Comparison of ENCODE assay signal across 9 cellular contexts in genomic region chr6:111566222-111566717, GRCh38. TPM values are rescaled to one million over a fixed set of nuclear protein-coding genes. Genes with fewer than 3 reads are reported as not detected.
DNase-seq lines count a peak whose midpoint lies in the region; ATAC-seq and TF ChIP-seq lines count a peak whose summit lies in the region.
"Had no signal": no experiment of that assay in that cellular context is flagged by ENCODE, and none has a peak within 500 bp of the region (broad histone marks: within the 10 kb centered on the region; RNA-seq: fewer than 3 reads in every experiment).

No MANE protein-coding gene starts in this region.

- H3K4me3 Mint-ChIP-seq in activated naive CD8-positive, alpha-beta T cell treated with anti-CD3 and anti-CD28 coated beads for 36 hours: no peak overlapping the region

- H3K9ac ChIP-seq in neuronal stem cell (ENCODE audit: low read depth, low read length, poor library complexity): no peak overlapping the region

- TF ChIP-seq CTCF in lower leg skin (IDR thresholded peaks at IDR 0.05): no peak

- no peak overlapping the region for H2BK12ac ChIP-seq in neuronal stem cell (ENCODE audit: low read length)

- no peaks in the 10 kb centered on the region for H3K79me1 ChIP-seq in neuronal stem cell (ENCODE audit: low read depth, low read length)

- no peaks in the 10 kb centered on the region for H3K27me3 Mint-ChIP-seq in activated naive CD8-positive, alpha-beta T cell treated with anti-CD3 and anti-CD28 coated beads for 36 hours

- peak; percentile 19 for ATAC-seq in GM18511 (IDR thresholded peaks at IDR 0.05; ENCODE audit: unreplicated experiment)
- peak; percentile 13 for ATAC-seq in HG02840 (IDR thresholded peaks at IDR 0.05; ENCODE audit: low FRiP score, unreplicated experiment)

- no peak for DNase-seq in activated naive CD8-positive, alpha-beta T cell treated with anti-CD3 and anti-CD28 coated beads for 36 hours
- DNase-seq in neuronal stem cell (ENCODE audit: low spot score) (no peak), ACHN (no peak), NCI-H510A treated with DMSO at 0.1 percent for 48 hours (lab: John Stamatoyannopoulos, UW) (no peak), OCI-M2 (lab: John Stamatoyannopoulos, UW; ENCODE audit: unreplicated experiment) (no peak), lower leg skin (ENCODE audit: low spot score in 2 of 2) (no peak)
- DNase-seq: brain microvascular endothelial cell had no signal

- H3K27ac ChIP-seq in neuronal stem cell (replicated peaks; ENCODE audit: low read length): no peak overlapping the region
- H3K27ac ChIP-seq: brain microvascular endothelial cell had no signal

- peak overlapping the region; percentile 86 for H2AFZ ChIP-seq in neuronal stem cell (ENCODE audit: low read length)

- H2BK120ac ChIP-seq in neuronal stem cell (ENCODE audit: low read depth, low read length): no peak overlapping the region

- no peak overlapping the region for H3K4me2 ChIP-seq in neuronal stem cell (ENCODE audit: insufficient read depth, low read length, poor library complexity, severe bottlenecking)

- H3K4me3 ChIP-seq in neuronal stem cell (ENCODE audit: low read length in 2 of 2): no peak overlapping the region
- H3K4me3 ChIP-seq in lower leg skin (ENCODE audit: low read depth, poor library complexity, severe bottlenecking): no peak overlapping the region

- peaks cover 23% of the 10 kb centered on the region in 2 donors for H3K4me1 ChIP-seq in neuronal stem cell (ENCODE audit: control insufficient read depth in 2 of 2, insufficient read depth in 1 of 2, low read depth in 1 of 2, low read length in 2 of 2)

- peaks cover 58% of the 10 kb centered on the region for H3K36me3 Mint-ChIP-seq in activated naive CD8-positive, alpha-beta T cell treated with anti-CD3 and anti-CD28 coated beads for 36 hours

- no peak overlapping the region for H2BK15ac ChIP-seq in neuronal stem cell (ENCODE audit: low read length)

- no peak overlapping the region for H3K4ac ChIP-seq in neuronal stem cell (ENCODE audit: low read length)

- peak overlapping the region; percentile 4 for H3K23ac ChIP-seq in neuronal stem cell (ENCODE audit: low read depth, low read length, poor library complexity)

- peaks cover 40% of the 10 kb centered on the region for H3K4me1 Mint-ChIP-seq in activated naive CD8-positive, alpha-beta T cell treated with anti-CD3 and anti-CD28 coated beads for 36 hours

- no peaks in the 10 kb centered on the region for H3K27me3 ChIP-seq in neuronal stem cell (ENCODE audit: control insufficient read depth in 3 of 3, insufficient read depth in 3 of 3, low read depth in 1 of 3, low read length in 3 of 3)
- H3K27me3 ChIP-seq: brain microvascular endothelial cell had no signal

- intact Hi-C loops in lower leg skin (cut with DNase I; ENCODE audit: low total_unique reads): no loop called here

- H3K27ac Mint-ChIP-seq in activated naive CD8-positive, alpha-beta T cell treated with anti-CD3 and anti-CD28 coated beads for 36 hours: peak overlapping the region; percentile 55

- TF ChIP-seq POLR2A in lower leg skin (IDR thresholded peaks at IDR 0.05): no peak

- peak overlapping the region; percentile 3 for H3K14ac ChIP-seq in neuronal stem cell (ENCODE audit: low read length)

- in situ Hi-C loops in ACHN (cut with HindIII; ENCODE audit: low pct_ligation_motif_present, low pct_unique_long_range_greater_than_20kb, low sequenced_read_pairs): no loop called here

- H3K18ac ChIP-seq in neuronal stem cell (ENCODE audit: low read length): peak overlapping the region; percentile 50

- no peaks in the 10 kb centered on the region for H3K9me3 ChIP-seq in neuronal stem cell (replicated peaks in 1 of 2; ENCODE audit: control insufficient read depth in 2 of 2, insufficient read depth in 1 of 2, low read depth in 1 of 2, low read length in 2 of 2)

- no peak overlapping the region for H2BK5ac ChIP-seq in neuronal stem cell (ENCODE audit: low read length)

- WGBS in neuronal stem cell (ENCODE audit: extremely low coverage in 2 of 2, insufficient read length in 2 of 2, insufficient replicate concordance in 1 of 2), 2 donors: no CpG with 5 or more reads among the region's 8 CpGs
- WGBS in lower leg skin, 2 donors: 77 to 80% methylated on average over 8 of the region's 8 CpGs

- H4K8ac ChIP-seq in neuronal stem cell (ENCODE audit: low read depth, low read length): no peak overlapping the region

- no peaks in the 10 kb centered on the region for H3K9me3 Mint-ChIP-seq in activated naive CD8-positive, alpha-beta T cell treated with anti-CD3 and anti-CD28 coated beads for 36 hours

- peak overlapping the region; percentile 15 for H2AK5ac ChIP-seq in neuronal stem cell (ENCODE audit: low read depth, low read length)

- H3K36me3 ChIP-seq in neuronal stem cell (replicated peaks in 1 of 2; ENCODE audit: control insufficient read depth in 2 of 2, insufficient read depth in 2 of 2, low read length in 2 of 2): peaks cover 0 to 12% of the 10 kb centered on the region in 2 donors

- no peak overlapping the region for H4K91ac ChIP-seq in neuronal stem cell (ENCODE audit: low read depth, low read length, poor library complexity)

RNA-seq across cellular contexts. Expression of gene TRAF3IP2, which starts 39.4 kb away (rescaled TPM):
- 10 to 100 TPM; 23.0 to 24.6 TPM for total RNA-seq in activated naive CD8-positive, alpha-beta T cell treated with anti-CD3 and anti-CD28 coated beads for 36 hours
- 2.5 TPM for polyA plus RNA-seq in neuronal stem cell (2013, experiment 1 of 2)
- polyA plus RNA-seq in neuronal stem cell (2013, experiment 2 of 2): 2.1 TPM
- total RNA-seq in lower leg skin: 10 to 100 TPM; 61.5 to 69.8 (median 64.2) TPM
